8 cellular contexts compared by ENCODE assay signal in genomic region chrX:10618911-10619310, GRCh38. TPM values are rescaled to one million over a fixed set of nuclear protein-coding genes. Genes with fewer than 3 reads are reported as not detected.
DNase-seq lines count a peak whose midpoint lies in the region; ATAC-seq and TF ChIP-seq lines count a peak whose summit lies in the region.
"Had no signal": no experiment of that assay in that cellular context is flagged by ENCODE, and none has a peak within 500 bp of the region (broad histone marks: within the 10 kb centered on the region; RNA-seq: fewer than 3 reads in every experiment).

No MANE protein-coding gene starts in this region.

- peak overlapping the region; percentile 33 to 49 for H3K9ac ChIP-seq in colonic mucosa (ENCODE audit: low read depth in 2 of 2, low read length in 2 of 2)

- DNase-seq in LNCaP clone FGC (ENCODE audit: low read depth), result no peak
- no peak for DNase-seq in colonic mucosa
- no peak for DNase-seq in lower lobe of right lung
- DNase-seq in testis, result no peak
- DNase-seq in NCI-H1930 (lab: John Stamatoyannopoulos, UW), result no peak
- DNase-seq in AG20443 (ENCODE audit: low spot score), result no peak
- no peak for DNase-seq in stimulated activated CD4-positive, alpha-beta T cell treated with anti-CD3 and anti-CD28 coated beads, Interleukin-4, amount 100 ng/mL, for 1 hour

- H3K4me1 ChIP-seq in colonic mucosa (no peaks in the 10 kb centered on the region), lower lobe of right lung (peaks cover 4% of the 10 kb centered on the region), testis (peaks cover 5% of the 10 kb centered on the region)

- no peak for TF ChIP-seq CTCF in LNCaP clone FGC (IDR thresholded peaks at IDR 0.05; ENCODE audit: control insufficient read depth, extremely low read depth, insufficient read depth)
- no peak for TF ChIP-seq CTCF in colonic mucosa (IDR thresholded peaks at IDR 0.05)
- no peak for TF ChIP-seq CTCF in lower lobe of right lung (IDR thresholded peaks at IDR 0.05)
- TF ChIP-seq CTCF in testis (IDR thresholded peaks at IDR 0.05), result no peak

- WGBS in testis, 2 donors, result 0 to 1% methylated on average over 3 to 11 of the region's 11 CpGs

- TF ChIP-seq POLR2A in testis (IDR thresholded peaks at IDR 0.05), result no peak

- H3K27ac ChIP-seq in colonic mucosa, result peak overlapping the region; percentile 76
- peak overlapping the region; percentile 69 for H3K27ac ChIP-seq in lower lobe of right lung
- H3K27ac ChIP-seq in testis, result peak overlapping the region; percentile 86 to 88

- H3K27me3 ChIP-seq in colonic mucosa, result no peaks in the 10 kb centered on the region
- no peaks in the 10 kb centered on the region for H3K27me3 ChIP-seq in lower lobe of right lung (ENCODE audit: low read depth)
- no peaks in the 10 kb centered on the region for H3K27me3 ChIP-seq in testis

- H3K4me3 ChIP-seq in LNCaP clone FGC (ENCODE audit: low read depth, low read length) (peak overlapping the region; percentile 26; the same call in 1 of the 2 replicates), colonic mucosa (peak overlapping the region; percentile 26), lower lobe of right lung (peak overlapping the region; percentile 60), testis (peak overlapping the region; percentile 55 to 73)

- H3K36me3 ChIP-seq in colonic mucosa (no peaks in the 10 kb centered on the region), lower lobe of right lung (no peaks in the 10 kb centered on the region), testis (ENCODE audit: low read depth, missing control alignments) (no peaks in the 10 kb centered on the region)

- intact Hi-C loops in colonic mucosa (cut with DNase I) (no loop called here), lower lobe of right lung (cut with DNase I) (no loop called here), testis (cut with DNase I; ENCODE audit: low total_unique reads) (no loop called here)

- peak in 1 of 2 donors; percentile 44 for ATAC-seq in lower lobe of right lung

- H3K9me3 ChIP-seq in colonic mucosa (no peaks in the 10 kb centered on the region), lower lobe of right lung (no peaks in the 10 kb centered on the region), testis (no peaks in the 10 kb centered on the region)

RNA-seq across cellular contexts. Expression of gene MID1, which starts 1.5 kb away (rescaled TPM):
- 10 to 100 TPM; 38.3 to 44.9 TPM for total RNA-seq in colonic mucosa
- 24.9 TPM for total RNA-seq in lower lobe of right lung
- total RNA-seq in testis, result 10 to 100 TPM; 18.3 to 34.6 TPM
- polyA plus RNA-seq in testis (ENCODE audit: insufficient read depth, low read depth, low replicate concordance), result 10.3 TPM
- total RNA-seq: activated T-helper 1 cell treated with anti-CD3 and anti-CD28 coated beads, Interleukin-12 subunit alpha, Interleukin-12 subunit beta, Interleukin-2, Interleukin-4 antibody, amounts not matched to agents 30 ng/mL and 10 ng/mL and 1 ng/mL, durations not matched to agents 14 hours and 24 hours and 36 hours had no signal
